In the genomic region with DNA sequence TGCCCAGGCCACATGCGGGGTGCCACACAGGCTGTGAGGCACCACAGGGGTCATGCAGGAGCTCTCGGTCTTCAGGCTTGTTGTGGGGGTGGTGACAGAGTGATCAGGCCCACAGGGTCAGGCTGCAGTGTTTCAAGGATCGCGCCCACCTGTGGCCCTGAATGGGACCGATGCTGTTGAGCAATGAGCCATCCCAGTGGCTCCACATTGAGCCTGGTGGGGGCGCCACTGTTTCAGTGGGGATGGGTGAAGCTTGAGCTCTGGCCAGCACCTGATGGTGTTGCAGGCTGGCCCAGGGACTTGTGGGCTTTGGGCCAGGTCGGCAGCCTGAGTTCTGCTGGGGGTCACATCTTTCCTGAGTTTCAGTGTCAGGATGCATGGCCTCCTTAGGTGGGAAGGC, we compare ENCODE assay signal across 19 cellular contexts.
DNase-seq lines count a peak whose midpoint lies in the region; TF ChIP-seq lines count a peak whose summit lies in the region.
"Had no signal": no experiment of that assay in that cellular context is flagged by ENCODE, and none has a peak within 500 bp of the region (broad histone marks: within the 10 kb centered on the region; RNA-seq: fewer than 3 reads in every experiment).

No MANE protein-coding gene starts in this region.

- no peak overlapping the region for H3K27ac ChIP-seq in WERI-Rb-1
- H3K27ac ChIP-seq in endodermal cell (ENCODE audit: low read depth, low read length), result no peak overlapping the region
- H3K27ac ChIP-seq: GM23248, HL-60 had no signal

- no peak overlapping the region for H3K4me3 ChIP-seq in NB4 (ENCODE audit: low read depth, low read length)
- no peak overlapping the region for H3K4me3 ChIP-seq in WERI-Rb-1 (ENCODE audit: low read depth, low read length)
- H3K4me3 ChIP-seq in endodermal cell (ENCODE audit: low read length), result no peak overlapping the region
- H3K4me3 ChIP-seq: GM23248 had no signal

- DNase-seq in NB4 (ENCODE audit: low read depth), result peak; percentile 1
- no peak for DNase-seq in WERI-Rb-1
- DNase-seq in endodermal cell, result peak; percentile 55
- DNase-seq in mucosa of gallbladder (ENCODE audit: low spot score), result no peak
- DNase-seq in iPS-NIHi11 (ENCODE audit: low spot score), result no peak
- DNase-seq in activated CD4-positive, alpha-beta T cell treated with anti-CD3 and anti-CD28 coated beads, Interleukin-2, amount 50 U/mL, for 1 hour, result no peak
- DNase-seq: ACHN; BE2C; C1 segment of cervical spinal cord; CD4-positive, CD25-positive, alpha-beta regulatory T cell; CD8-positive, alpha-beta memory T cell; COR-L47; DMS153; DMS79; GDM1; GM23248; H7; HFFc6 had no signal

- no peaks in the 10 kb centered on the region for H3K36me3 Mint-ChIP-seq in endodermal cell (ENCODE audit: low read depth)
- H3K36me3 Mint-ChIP-seq: CD4-positive, CD25-positive, alpha-beta regulatory T cell; CD8-positive, alpha-beta memory T cell had no signal

- no peaks in the 10 kb centered on the region for H3K27me3 Mint-ChIP-seq in endodermal cell (ENCODE audit: insufficient read depth)
- H3K27me3 Mint-ChIP-seq: CD4-positive, CD25-positive, alpha-beta regulatory T cell had no signal

- no peak for TF ChIP-seq POLR2A in NB4 (IDR thresholded peaks at IDR 0.05; ENCODE audit: extremely low read depth, insufficient read length)

- H3K4me1 Mint-ChIP-seq in endodermal cell, result no peaks in the 10 kb centered on the region
- H3K4me1 Mint-ChIP-seq: CD4-positive, CD25-positive, alpha-beta regulatory T cell; CD8-positive, alpha-beta memory T cell had no signal

- WGBS in endodermal cell (ENCODE audit: insufficient coverage in 1 of 2, insufficient read length in 1 of 2), 2 experiments, result 78 to 89% methylated on average over 3 to 7 of the region's 7 CpGs

- H3K27me3 ChIP-seq in WERI-Rb-1 (ENCODE audit: insufficient read depth, low read depth, severe bottlenecking) (peaks cover 92% of the 10 kb centered on the region), endodermal cell (ENCODE audit: control insufficient read depth, insufficient read depth, low read length, poor library complexity, severe bottlenecking) (no peaks in the 10 kb centered on the region)
- H3K27me3 ChIP-seq: BE2C had no signal

- no peaks in the 10 kb centered on the region for H3K9me3 ChIP-seq in WERI-Rb-1 (ENCODE audit: severe bottlenecking)
- peaks cover 9% of the 10 kb centered on the region for H3K9me3 ChIP-seq in endodermal cell (ENCODE audit: control insufficient read depth, low read length)

- TF ChIP-seq CTCF in NB4 (IDR thresholded peaks at IDR 0.05; ENCODE audit: low read depth, low read length), result no peak
- TF ChIP-seq CTCF in WERI-Rb-1 (IDR thresholded peaks at IDR 0.05; ENCODE audit: low read depth, low read length), result 0 out of 2 replicates have a peak, but pooled peaks have one; percentile 15
- TF ChIP-seq CTCF in endodermal cell (conservative IDR thresholded peaks at IDR 0.05), result peak; percentile 12

- no peaks in the 10 kb centered on the region for H3K4me1 ChIP-seq in endodermal cell (ENCODE audit: control insufficient read depth, insufficient read depth, low read length)
- H3K4me1 ChIP-seq: BE2C had no signal

- no peak overlapping the region for H3K27ac Mint-ChIP-seq in endodermal cell
- H3K27ac Mint-ChIP-seq: CD8-positive, alpha-beta memory T cell; HFFc6 had no signal

- H3K4me3 Mint-ChIP-seq in endodermal cell, result no peak overlapping the region
- H3K4me3 Mint-ChIP-seq: CD4-positive, CD25-positive, alpha-beta regulatory T cell; CD8-positive, alpha-beta memory T cell; HFFc6 had no signal

- H3K9ac ChIP-seq in endodermal cell (ENCODE audit: extremely low read depth, low read length, poor library complexity, severe bottlenecking), result no peak overlapping the region
- H3K9ac ChIP-seq: GM23248 had no signal

- H3K9me3 Mint-ChIP-seq in endodermal cell, result peaks cover 88% of the 10 kb centered on the region

- H3K36me3 ChIP-seq in WERI-Rb-1 (no peaks in the 10 kb centered on the region), endodermal cell (ENCODE audit: control insufficient read depth, insufficient read depth, low read length) (no peaks in the 10 kb centered on the region)
- H3K36me3 ChIP-seq: BE2C had no signal

Comparison
In these comparisons a context has a peak if more than half of its experiments do, and no peak if none do; other contexts are left out.
1. DNase-seq: peak in NB4 (single experiment) and endodermal cell (single experiment); none in WERI-Rb-1 (single experiment), mucosa of gallbladder (single experiment), iPS-NIHi11 (single experiment) and activated CD4-positive, alpha-beta T cell treated with anti-CD3 and anti-CD28 coated beads, Interleukin-2, amount 50 U/mL, for 1 hour (single experiment).